9 cellular contexts compared by ENCODE assay signal in the genomic region with DNA sequence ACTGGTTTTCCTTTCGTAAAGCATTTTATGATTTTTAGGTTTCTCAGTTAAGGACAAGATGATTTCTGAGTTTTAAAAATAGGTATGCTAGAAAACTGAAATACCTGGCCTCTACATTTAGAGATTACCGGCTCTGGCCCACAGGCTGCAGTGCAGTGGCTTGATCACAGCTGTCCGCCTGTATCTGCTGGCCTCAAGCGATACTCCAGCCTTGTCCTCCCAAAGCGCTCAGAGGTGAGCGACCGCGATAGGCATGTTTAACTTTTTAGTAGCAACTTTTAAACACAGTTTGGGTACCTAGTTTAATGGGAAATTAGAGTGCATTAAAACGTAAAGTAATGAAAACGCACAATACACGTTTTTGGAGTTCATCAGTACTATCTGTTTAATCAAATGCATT. TPM values are rescaled to one million over a fixed set of nuclear protein-coding genes. Genes with fewer than 3 reads are reported as not detected.
A peak's percentile ranks its signal among the peaks of the same experiment; 100 is the strongest.
DNase-seq lines count a peak whose midpoint lies in the region; ATAC-seq and TF ChIP-seq lines count a peak whose summit lies in the region.
"Had no signal": no experiment of that assay in that cellular context is flagged by ENCODE, and none has a peak within 500 bp of the region (broad histone marks: within the 10 kb centered on the region; RNA-seq: fewer than 3 reads in every experiment).

No MANE protein-coding gene starts in this region.

- H3K4me3 ChIP-seq in endodermal cell (ENCODE audit: low read length), result peak overlapping the region; percentile 90
- H3K4me3 ChIP-seq in neutrophil (ENCODE audit: low read depth in 1 of 2, low read length in 1 of 2), result no peak overlapping the region

- DNase-seq in EH (ENCODE audit: low read depth), result peak; percentile 20
- DNase-seq in NCI-H69 (lab: John Stamatoyannopoulos, UW), result peak; percentile 67
- DNase-seq in endodermal cell, result no peak
- DNase-seq in activated gamma-delta T cell treated with Interleukin-2 at 50 U/mL for 16 hours, result no peak
- DNase-seq in HuH-7 (ENCODE audit: low spot score), result no peak
- DNase-seq in DMS 273 (lab: John Stamatoyannopoulos, UW; ENCODE audit: unreplicated experiment), result no peak
- DNase-seq: amniotic stem cell had no signal

- H3K36me3 Mint-ChIP-seq in endodermal cell (ENCODE audit: low read depth), result no peaks in the 10 kb centered on the region

- no peaks in the 10 kb centered on the region for H3K27me3 Mint-ChIP-seq in endodermal cell (ENCODE audit: insufficient read depth)

- ATAC-seq in GM19467 (IDR thresholded peaks at IDR 0.05; ENCODE audit: unreplicated experiment), result no peak

- no peaks in the 10 kb centered on the region for H3K9me3 Mint-ChIP-seq in endodermal cell

- H3K4me1 ChIP-seq in endodermal cell (ENCODE audit: control insufficient read depth, insufficient read depth, low read length) (no peaks in the 10 kb centered on the region), neutrophil (ENCODE audit: control insufficient read depth in 1 of 2, insufficient read depth in 1 of 2, low read depth in 1 of 2, low read length in 1 of 2) (peaks cover 0 to 15% of the 10 kb centered on the region in 2 experiments)

- no peak overlapping the region for H3K27ac Mint-ChIP-seq in endodermal cell

- H3K4me1 Mint-ChIP-seq in endodermal cell, result no peaks in the 10 kb centered on the region

- no peak overlapping the region for H3K4me3 Mint-ChIP-seq in endodermal cell

- H3K36me3 ChIP-seq in endodermal cell (ENCODE audit: control insufficient read depth, insufficient read depth, low read length), result no peaks in the 10 kb centered on the region
- no peaks in the 10 kb centered on the region for H3K36me3 ChIP-seq in neutrophil

- H3K9me3 ChIP-seq in endodermal cell (ENCODE audit: control insufficient read depth, low read length) (no peaks in the 10 kb centered on the region), neutrophil (no peaks in the 10 kb centered on the region)

- peak overlapping the region; percentile 100 for H3K27ac ChIP-seq in endodermal cell (ENCODE audit: low read depth, low read length)
- peak overlapping the region; percentile 92 for H3K27ac ChIP-seq in neutrophil

- H3K9ac ChIP-seq in endodermal cell (ENCODE audit: extremely low read depth, low read length, poor library complexity, severe bottlenecking), result peak overlapping the region; percentile 99

- TF ChIP-seq CTCF in endodermal cell (conservative IDR thresholded peaks at IDR 0.05) (no peak), neutrophil (IDR thresholded peaks at IDR 0.05) (no peak)

- no peaks in the 10 kb centered on the region for H3K27me3 ChIP-seq in endodermal cell (ENCODE audit: control insufficient read depth, insufficient read depth, low read length, poor library complexity, severe bottlenecking)
- no peaks in the 10 kb centered on the region for H3K27me3 ChIP-seq in neutrophil

- WGBS in endodermal cell (ENCODE audit: insufficient coverage in 1 of 2, insufficient read length in 1 of 2), 2 experiments, result 37% methylated on average over 8 of the region's 11 CpGs; no CpG with 5 or more reads in 1 of the 2 experiments

RNA-seq across cellular contexts. Expression of gene ZFY, which starts 1.1 kb away (rescaled TPM):
- total RNA-seq in endodermal cell, result 10 to 100 TPM in 1 of 2 donors, not detected in 1; 36.7 TPM
- polyA plus RNA-seq in endodermal cell (2013, experiment 1 of 2), result 6.7 TPM
- polyA plus RNA-seq in endodermal cell (2013, experiment 2 of 2), result 7.5 TPM

Comparison
In these comparisons a context has a peak if more than half of its experiments do, and no peak if none do; other contexts are left out.
1. DNase-seq: peak in EH (single experiment) and NCI-H69 (single experiment); none in endodermal cell (single experiment), activated gamma-delta T cell treated with Interleukin-2 at 50 U/mL for 16 hours (single experiment), HuH-7 (single experiment) and DMS 273 (single experiment).